16 cellular contexts compared by ENCODE assay signal in genomic region chrX:132333351-132333750, GRCh38.
A peak's percentile ranks its signal among the peaks of the same experiment; 100 is the strongest.
DNase-seq lines count a peak whose midpoint lies in the region; ATAC-seq lines count a peak whose summit lies in the region.
"Had no signal": no experiment of that assay in that cellular context is flagged by ENCODE, and none has a peak within 500 bp of the region (broad histone marks: within the 10 kb centered on the region; RNA-seq: fewer than 3 reads in every experiment).

No MANE protein-coding gene starts in this region.

- peak overlapping the region in 1 of 2 donors; percentile 16 for H3K4me3 Mint-ChIP-seq in activated T-cell treated with anti-CD3 and anti-CD28 coated beads, Interleukin-2, amount 50 U/mL, for 72 hours
- no peak overlapping the region for H3K4me3 Mint-ChIP-seq in activated T-cell treated with anti-CD3 and anti-CD28 coated beads, Interleukin-2, amount 50 U/mL, for 4 hours
- H3K4me3 Mint-ChIP-seq in T-helper 2 cell treated with Interferon-gamma antibody and Interleukin-4, amounts not matched to agents 5 μg/mL and 100 μg/mL, for 36 hours = peak overlapping the region; percentile 13
- no peak overlapping the region for H3K4me3 Mint-ChIP-seq in stimulated activated effector memory CD8-positive, alpha-beta T cell treated with anti-CD3 and anti-CD28 coated beads, Interleukin-12 subunit alpha, Interleukin-12 subunit beta, amount 100 ng/mL, for 72 hours
- H3K4me3 Mint-ChIP-seq: CD14-positive monocyte had no signal

- DNase-seq in activated T-cell treated with anti-CD3 and anti-CD28 coated beads, Interleukin-2, amount 50 U/mL, for 72 hours = no peak
- DNase-seq in activated T-cell treated with anti-CD3 and anti-CD28 coated beads, Interleukin-2, amount 50 U/mL, for 4 hours = no peak
- no peak for DNase-seq in T-helper 2 cell treated with Interferon-gamma antibody and Interleukin-4, amounts not matched to agents 5 μg/mL and 100 μg/mL, for 36 hours (ENCODE audit: low spot score)
- no peak for DNase-seq in stimulated activated effector memory CD8-positive, alpha-beta T cell treated with anti-CD3 and anti-CD28 coated beads, Interleukin-12 subunit alpha, Interleukin-12 subunit beta, amount 100 ng/mL, for 72 hours (ENCODE audit: low spot score in 2 of 2)
- DNase-seq in cerebellar cortex (ENCODE audit: low spot score) = no peak
- DNase-seq: Caco-2, GOT3, IMR-90, NCI-H1417 treated with DMSO at 0.1 percent for 48 hours, NCI-H2029, NCI-H510A, SW 1271 had no signal

- H3K36me3 Mint-ChIP-seq in activated T-cell treated with anti-CD3 and anti-CD28 coated beads, Interleukin-2, amount 50 U/mL, for 72 hours (ENCODE audit: insufficient read depth in 2 of 2) = no peaks in the 10 kb centered on the region
- no peaks in the 10 kb centered on the region for H3K36me3 Mint-ChIP-seq in activated T-cell treated with anti-CD3 and anti-CD28 coated beads, Interleukin-2, amount 50 U/mL, for 4 hours (ENCODE audit: insufficient read depth)
- H3K36me3 Mint-ChIP-seq in T-helper 2 cell treated with Interferon-gamma antibody and Interleukin-4, amounts not matched to agents 5 μg/mL and 100 μg/mL, for 36 hours (ENCODE audit: low read depth) = no peaks in the 10 kb centered on the region
- H3K36me3 Mint-ChIP-seq in stimulated activated effector memory CD8-positive, alpha-beta T cell treated with anti-CD3 and anti-CD28 coated beads, Interleukin-12 subunit alpha, Interleukin-12 subunit beta, amount 100 ng/mL, for 72 hours = no peaks in the 10 kb centered on the region
- H3K36me3 Mint-ChIP-seq: CD14-positive monocyte had no signal

- peak in 1 of 2 donors; percentile 44 for ATAC-seq in activated T-cell treated with anti-CD3 and anti-CD28 coated beads, Interleukin-2, amount 50 U/mL, for 72 hours (replicated peaks in 1 of 2)
- no peak for ATAC-seq in activated T-cell treated with anti-CD3 and anti-CD28 coated beads, Interleukin-2, amount 50 U/mL, for 4 hours
- ATAC-seq in GM21576 (IDR thresholded peaks at IDR 0.05; ENCODE audit: unreplicated experiment) = peak; percentile 52
- peak; percentile 28 for ATAC-seq in stimulated activated effector memory CD8-positive, alpha-beta T cell treated with anti-CD3 and anti-CD28 coated beads, Interleukin-12 subunit alpha, Interleukin-12 subunit beta, amount 100 ng/mL, for 72 hours
- ATAC-seq in GM18873 (IDR thresholded peaks at IDR 0.05; ENCODE audit: low FRiP score, unreplicated experiment) = no peak
- no peak for ATAC-seq in HG03342 (IDR thresholded peaks at IDR 0.05; ENCODE audit: unreplicated experiment)

- H3K27me3 Mint-ChIP-seq in activated T-cell treated with anti-CD3 and anti-CD28 coated beads, Interleukin-2, amount 50 U/mL, for 72 hours (ENCODE audit: low read depth) = peaks cover 11% of the 10 kb centered on the region
- no peaks in the 10 kb centered on the region for H3K27me3 Mint-ChIP-seq in activated T-cell treated with anti-CD3 and anti-CD28 coated beads, Interleukin-2, amount 50 U/mL, for 4 hours (ENCODE audit: low read depth)
- no peaks in the 10 kb centered on the region for H3K27me3 Mint-ChIP-seq in T-helper 2 cell treated with Interferon-gamma antibody and Interleukin-4, amounts not matched to agents 5 μg/mL and 100 μg/mL, for 36 hours (ENCODE audit: low read depth)

- peak overlapping the region; percentile 0 for H3K27ac Mint-ChIP-seq in activated T-cell treated with anti-CD3 and anti-CD28 coated beads, Interleukin-2, amount 50 U/mL, for 72 hours
- H3K27ac Mint-ChIP-seq in T-helper 2 cell treated with Interferon-gamma antibody and Interleukin-4, amounts not matched to agents 5 μg/mL and 100 μg/mL, for 36 hours = no peak overlapping the region
- no peak overlapping the region for H3K27ac Mint-ChIP-seq in stimulated activated effector memory CD8-positive, alpha-beta T cell treated with anti-CD3 and anti-CD28 coated beads, Interleukin-12 subunit alpha, Interleukin-12 subunit beta, amount 100 ng/mL, for 72 hours

- no peaks in the 10 kb centered on the region for H3K4me1 Mint-ChIP-seq in activated T-cell treated with anti-CD3 and anti-CD28 coated beads, Interleukin-2, amount 50 U/mL, for 72 hours (ENCODE audit: low read depth)
- H3K4me1 Mint-ChIP-seq in activated T-cell treated with anti-CD3 and anti-CD28 coated beads, Interleukin-2, amount 50 U/mL, for 4 hours (ENCODE audit: low read depth) = peaks cover 4% of the 10 kb centered on the region
- H3K4me1 Mint-ChIP-seq in T-helper 2 cell treated with Interferon-gamma antibody and Interleukin-4, amounts not matched to agents 5 μg/mL and 100 μg/mL, for 36 hours (ENCODE audit: low read depth) = peaks cover 5% of the 10 kb centered on the region
- no peaks in the 10 kb centered on the region for H3K4me1 Mint-ChIP-seq in stimulated activated effector memory CD8-positive, alpha-beta T cell treated with anti-CD3 and anti-CD28 coated beads, Interleukin-12 subunit alpha, Interleukin-12 subunit beta, amount 100 ng/mL, for 72 hours
- H3K4me1 Mint-ChIP-seq: CD14-positive monocyte had no signal

- H3K9me3 Mint-ChIP-seq in activated T-cell treated with anti-CD3 and anti-CD28 coated beads, Interleukin-2, amount 50 U/mL, for 72 hours = peaks cover 0 to 3% of the 10 kb centered on the region in 2 donors
- no peaks in the 10 kb centered on the region for H3K9me3 Mint-ChIP-seq in activated T-cell treated with anti-CD3 and anti-CD28 coated beads, Interleukin-2, amount 50 U/mL, for 4 hours
- H3K9me3 Mint-ChIP-seq in T-helper 2 cell treated with Interferon-gamma antibody and Interleukin-4, amounts not matched to agents 5 μg/mL and 100 μg/mL, for 36 hours = no peaks in the 10 kb centered on the region
- H3K9me3 Mint-ChIP-seq in stimulated activated effector memory CD8-positive, alpha-beta T cell treated with anti-CD3 and anti-CD28 coated beads, Interleukin-12 subunit alpha, Interleukin-12 subunit beta, amount 100 ng/mL, for 72 hours = no peaks in the 10 kb centered on the region

Comparison
In these comparisons a context has a peak if more than half of its experiments do, and no peak if none do; other contexts are left out.
1. ATAC-seq: peak in GM21576 (single experiment) and stimulated activated effector memory CD8-positive, alpha-beta T cell treated with anti-CD3 and anti-CD28 coated beads, Interleukin-12 subunit alpha, Interleukin-12 subunit beta, amount 100 ng/mL, for 72 hours (single experiment); none in activated T-cell treated with anti-CD3 and anti-CD28 coated beads, Interleukin-2, amount 50 U/mL, for 4 hours (0 of 2), GM18873 (single experiment) and HG03342 (single experiment).